ENCODE assay signal across 25 cellular contexts in the genomic region with DNA sequence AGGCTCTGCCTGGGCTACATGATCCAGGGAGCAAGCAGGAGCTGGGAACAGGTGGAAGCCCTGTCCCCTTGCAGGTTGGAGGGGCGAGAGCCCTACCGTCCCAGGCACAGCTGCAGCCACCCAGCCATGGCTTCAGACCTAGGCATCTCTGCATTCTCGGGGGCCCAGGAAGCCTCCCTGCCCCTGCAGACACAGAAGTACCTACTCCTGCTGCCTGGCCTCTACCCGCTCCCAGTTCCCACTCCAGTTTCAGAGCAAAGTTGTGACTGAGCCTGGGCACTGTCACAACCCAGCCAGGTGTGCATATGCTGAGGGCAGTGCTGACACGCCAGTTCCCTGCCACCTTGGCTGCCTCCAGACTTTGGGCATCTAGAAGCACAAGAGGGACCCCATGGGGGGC.
"Had no signal": no experiment of that assay in that cellular context is flagged by ENCODE, and none has a peak within 500 bp of the region (broad histone marks: within the 10 kb centered on the region; RNA-seq: fewer than 3 reads in every experiment).

No MANE protein-coding gene starts in this region.

- H3K27me3 Mint-ChIP-seq: naive thymus-derived CD4-positive, alpha-beta T cell; natural killer cell treated with Interleukin-12 subunit alpha and Interleukin-12 subunit beta and Interleukin-15 and Interleukin-18, amount 100 ng/mL, for 72 hours; stimulated activated naive B cell treated with anti-CD40 and anti-IgM and Interleukin-4, amounts not matched to agents 10 μg/mL and 1 μg/mL and 100 μg/mL, for 72 hours; stimulated activated naive CD8-positive, alpha-beta T cell treated with anti-CD3 and anti-CD28 coated beads, Interleukin-15, Interleukin-2, amounts not matched to agents 100 ng/mL and 50 ng/mL, for 24 hours; type B pancreatic cell had no signal

- H3K4me1 ChIP-seq: prostate gland, tibial nerve, uterus had no signal

- H3K36me3 ChIP-seq: left ventricle myocardium inferior, pancreas, prostate gland, tibial nerve, uterus had no signal

- H3K9me3 Mint-ChIP-seq: type B pancreatic cell had no signal

- DNase-seq: head of caudate nucleus; hypothalamus; immature natural killer cell; left ventricle myocardium inferior; mesendoderm; midbrain; mucosa of descending colon; naive thymus-derived CD4-positive, alpha-beta T cell; nucleus accumbens; retina; right cardiac atrium; stimulated activated CD4-positive, alpha-beta T cell treated with anti-CD3 and anti-CD28 coated beads, Interleukin-4, amount 100 ng/mL, for 24 hours; stimulated activated naive B cell treated with anti-CD40 and anti-IgM and Interleukin-4, amounts not matched to agents 10 μg/mL and 1 μg/mL and 100 μg/mL, for 72 hours; substantia nigra; uterus had no signal

- H3K4me3 Mint-ChIP-seq: immature natural killer cell; naive thymus-derived CD4-positive, alpha-beta T cell; natural killer cell treated with Interleukin-12 subunit alpha and Interleukin-12 subunit beta and Interleukin-15 and Interleukin-18, amount 100 ng/mL, for 72 hours; stimulated activated naive B cell treated with anti-CD40 and anti-IgM and Interleukin-4, amounts not matched to agents 10 μg/mL and 1 μg/mL and 100 μg/mL, for 72 hours; stimulated activated naive CD8-positive, alpha-beta T cell treated with anti-CD3 and anti-CD28 coated beads, Interleukin-15, Interleukin-2, amounts not matched to agents 100 ng/mL and 50 ng/mL, for 24 hours; type B pancreatic cell had no signal

- H3K36me3 Mint-ChIP-seq: immature natural killer cell; naive thymus-derived CD4-positive, alpha-beta T cell; stimulated activated naive B cell treated with anti-CD40 and anti-IgM and Interleukin-4, amounts not matched to agents 10 μg/mL and 1 μg/mL and 100 μg/mL, for 72 hours; type B pancreatic cell had no signal

- H3K4me1 Mint-ChIP-seq: immature natural killer cell; naive thymus-derived CD4-positive, alpha-beta T cell; stimulated activated naive B cell treated with anti-CD40 and anti-IgM and Interleukin-4, amounts not matched to agents 10 μg/mL and 1 μg/mL and 100 μg/mL, for 72 hours had no signal

- H3K27ac ChIP-seq: left ventricle myocardium inferior, pancreas, prostate gland, skin epidermis, tibial nerve, uterus had no signal

- ATAC-seq: mucosa of descending colon; naive thymus-derived CD4-positive, alpha-beta T cell; natural killer cell treated with Interleukin-12 subunit alpha and Interleukin-12 subunit beta and Interleukin-15 and Interleukin-18, amount 100 ng/mL, for 72 hours; pancreas; right cardiac atrium; sciatic nerve; stimulated activated naive B cell treated with anti-CD40 and anti-IgM and Interleukin-4, amounts not matched to agents 10 μg/mL and 1 μg/mL and 100 μg/mL, for 72 hours had no signal

- H3K9me3 ChIP-seq: mucosa of descending colon, pancreas, prostate gland, uterus had no signal

- H3K4me3 ChIP-seq: left ventricle myocardium inferior, lung, mucosa of descending colon, pancreas, prostate gland, skin epidermis, tibial nerve, uterus had no signal

- H3K27me3 ChIP-seq: pancreas, tibial nerve, uterus had no signal

- H3K27ac Mint-ChIP-seq: immature natural killer cell; naive thymus-derived CD4-positive, alpha-beta T cell; natural killer cell treated with Interleukin-12 subunit alpha and Interleukin-12 subunit beta and Interleukin-15 and Interleukin-18, amount 100 ng/mL, for 72 hours; stimulated activated naive B cell treated with anti-CD40 and anti-IgM and Interleukin-4, amounts not matched to agents 10 μg/mL and 1 μg/mL and 100 μg/mL, for 72 hours; stimulated activated naive CD8-positive, alpha-beta T cell treated with anti-CD3 and anti-CD28 coated beads, Interleukin-15, Interleukin-2, amounts not matched to agents 100 ng/mL and 50 ng/mL, for 24 hours; type B pancreatic cell had no signal

- FAIRE-seq: islet of Langerhans, pancreas had no signal
